ENCODE assay signal across 8 cellular contexts in the genomic region with DNA sequence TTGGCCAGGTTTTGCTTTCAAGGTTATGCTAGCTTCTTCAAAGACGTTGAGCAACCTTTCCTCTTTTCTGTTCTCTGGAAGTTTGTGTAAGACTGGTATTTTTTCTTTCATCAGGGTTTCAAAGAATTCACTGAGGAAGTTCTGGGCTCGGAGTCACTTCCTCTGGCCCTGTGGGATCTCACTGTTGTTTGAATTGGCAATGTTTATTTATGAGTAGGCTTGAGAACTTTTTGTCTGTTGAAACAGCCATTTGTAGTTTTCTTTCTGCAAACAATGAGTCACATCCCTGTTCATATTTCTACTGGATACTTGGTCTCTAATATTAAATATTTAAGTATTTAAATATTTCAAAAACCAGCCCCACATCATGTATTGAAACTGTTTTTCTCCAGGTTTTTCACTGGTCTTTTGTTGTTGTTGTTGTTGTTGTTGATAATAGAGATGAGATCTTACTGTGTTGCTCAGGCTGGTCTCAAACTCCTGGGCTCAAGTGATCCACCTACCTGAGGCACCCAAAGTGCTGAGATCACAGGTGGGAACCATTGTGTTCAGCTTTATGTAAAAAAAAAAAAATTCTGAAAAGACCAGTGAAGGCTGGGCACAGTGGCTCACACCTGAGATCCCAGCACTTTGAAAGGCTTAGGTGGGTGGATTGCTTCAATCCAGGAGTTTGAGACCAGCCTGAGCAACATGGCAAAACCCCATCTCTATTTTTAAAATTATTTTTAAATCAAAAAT. TPM values are rescaled to one million over a fixed set of nuclear protein-coding genes. Genes with fewer than 3 reads are reported as not detected.
DNase-seq lines count a peak whose midpoint lies in the region; ATAC-seq, FAIRE-seq and TF ChIP-seq lines count a peak whose summit lies in the region.

No MANE protein-coding gene starts in this region.

- TF ChIP-seq CTCF in astrocyte of the cerebellum (IDR thresholded peaks at IDR 0.05; ENCODE audit: low read depth, low read length, missing control alignments) = no peak

- H3K27ac ChIP-seq in stomach smooth muscle (ENCODE audit: low read length) = peak overlapping the region; percentile 49

- FAIRE-seq in islet of Langerhans (lab: Jason Lieb, UNC) = peak; percentile 84

- in situ Hi-C loops in astrocyte of the cerebellum (cut with HindIII; ENCODE audit: low sequenced_read_pairs) = loop anchor here (10.0 kb wide), 1 partner anchor 63 kb away; no protein-coding TSS in a partner anchor

- H3K4me1 ChIP-seq in stomach smooth muscle (ENCODE audit: control insufficient read depth, insufficient read depth, low read length) = peaks cover 7% of the 10 kb centered on the region

- H3K36me3 ChIP-seq in stomach smooth muscle (ENCODE audit: control insufficient read depth in 2 of 2, insufficient read depth in 2 of 2, low read length in 2 of 2) = no peaks in the 10 kb centered on the region

- peak; percentile 83 to 86 for DNase-seq in AML-193 (lab: John Stamatoyannopoulos, UW)
- DNase-seq in M059J (ENCODE audit: low read depth) = peak; percentile 94
- DNase-seq in astrocyte of the cerebellum (ENCODE audit: low read depth) = peak; percentile 96
- no peak for DNase-seq in NCI-H2081 treated with DMSO at 0.1 percent for 48 hours (lab: John Stamatoyannopoulos, UW)
- no peak for DNase-seq in activated T-cell treated with anti-CD3 and anti-CD28 coated beads for 4 hours

- no peak overlapping the region for H3K9ac ChIP-seq in stomach smooth muscle (ENCODE audit: low read length in 2 of 2)

- no peak for ATAC-seq in GM18498 (IDR thresholded peaks at IDR 0.05; ENCODE audit: unreplicated experiment)

- H3K27me3 ChIP-seq in stomach smooth muscle (ENCODE audit: control insufficient read depth in 1 of 2, insufficient read depth in 2 of 2, low read length in 2 of 2) = no peaks in the 10 kb centered on the region

- H3K9me3 ChIP-seq in stomach smooth muscle (ENCODE audit: control insufficient read depth in 2 of 2, low read length in 2 of 2) = no peaks in the 10 kb centered on the region

- no peak overlapping the region for H3K4me3 ChIP-seq in astrocyte of the cerebellum (ENCODE audit: low read depth, low read length)
- no peak overlapping the region for H3K4me3 ChIP-seq in stomach smooth muscle (ENCODE audit: low read length in 2 of 2)

RNA-seq across cellular contexts. Expression of a gene that starts 26.9 kb away (rescaled TPM):
- total RNA-seq in M059J (2014; rRNA removed; shearing (Covaris generic)) = 0.15 TPM in 1 of 2 replicates, not detected in the other

RNA-seq across cellular contexts. Expression of a gene that starts 36.7 kb away (rescaled TPM):
- total RNA-seq in M059J (2014; rRNA removed; shearing (Covaris generic)) = not detected in 2 replicates

Comparison
In these comparisons a context has a peak if more than half of its experiments do, and no peak if none do; other contexts are left out.
1. DNase-seq: peak in AML-193 (2 of 2), M059J (single experiment) and astrocyte of the cerebellum (single experiment); none in NCI-H2081 treated with DMSO at 0.1 percent for 48 hours (single experiment) and activated T-cell treated with anti-CD3 and anti-CD28 coated beads for 4 hours (single experiment).